Comparison of ENCODE assay signal across 8 cellular contexts in genomic region chr17:11997147-11997971, GRCh38. TPM values are rescaled to one million over a fixed set of nuclear protein-coding genes. Genes with fewer than 3 reads are reported as not detected.
DNase-seq lines count a peak whose midpoint lies in the region; ATAC-seq and TF ChIP-seq lines count a peak whose summit lies in the region.

TSS of gene ZNF18 (minus strand) at chr17:11997475. CDS start at chr17:11992829, 4,646 bp downstream.

- ATAC-seq in GM21526 (IDR thresholded peaks at IDR 0.05; ENCODE audit: low FRiP score, unreplicated experiment) = peak; percentile 96

- no peaks in the 10 kb centered on the region for H3K9me2 ChIP-seq in OCI-LY7 (ENCODE audit: insufficient read depth, low read length)

- peak; percentile 73 for DNase-seq in DMS 273 treated with DMSO at 0.1 percent for 48 hours (lab: John Stamatoyannopoulos, UW)
- DNase-seq in HuH-7 (ENCODE audit: low spot score) = peak; percentile 88
- DNase-seq in OCI-LY7 (ENCODE audit: low spot score) = peak; percentile 94
- DNase-seq in activated T-cell treated with anti-CD3 and anti-CD28 coated beads for 4 hours = peak; percentile 93
- DNase-seq in epithelial cell of proximal tubule (ENCODE audit: low read depth) = peak; percentile 29
- DNase-seq in stimulated activated CD8-positive, alpha-beta memory T cell treated with anti-CD3 and anti-CD28 coated beads, Interleukin-4, amount 100 ng/mL, for 48 hours = peak; percentile 95

- peaks cover 9% of the 10 kb centered on the region; the same call in 1 of the 2 replicates for H3K79me2 ChIP-seq in OCI-LY7 (ENCODE audit: insufficient read depth, low read depth, low read length)

- H4K20me1 ChIP-seq in OCI-LY7 (ENCODE audit: insufficient read depth, low read length) = no peaks in the 10 kb centered on the region

- peak within 1 kb of the TSS; percentile 91 for H3K4me2 ChIP-seq in OCI-LY7 (ENCODE audit: low read length)

- CTCF ChIA-PET in OCI-LY7 (lab: Charles Lee; ENCODE audit: unreplicated experiment) = interaction anchor here (0.6 kb wide), 1 partner anchor 12 kb away, joined by 3 read pairs; no protein-coding TSS in a partner anchor

- peak within 1 kb of the TSS; percentile 97 for H2AFZ ChIP-seq in OCI-LY7 (ENCODE audit: low read length)

- H3K27me3 ChIP-seq in mucosa of stomach (ENCODE audit: control insufficient read depth, insufficient read depth, low read length) = no peaks in the 10 kb centered on the region

- no peaks in the 10 kb centered on the region for H3K9me3 ChIP-seq in OCI-LY7 (ENCODE audit: low read length)
- H3K9me3 ChIP-seq in mucosa of stomach (ENCODE audit: control insufficient read depth, low read length) = no peaks in the 10 kb centered on the region

- peaks cover 9% of the 10 kb centered on the region for H3K4me1 ChIP-seq in OCI-LY7 (ENCODE audit: insufficient read depth, low read length, poor library complexity, severe bottlenecking)
- no peaks in the 10 kb centered on the region for H3K4me1 ChIP-seq in mucosa of stomach (ENCODE audit: control insufficient read depth, insufficient read depth, low read length)

- H3K36me3 ChIP-seq in OCI-LY7 (ENCODE audit: insufficient read depth, low read length) (no peaks in the 10 kb centered on the region), mucosa of stomach (ENCODE audit: control insufficient read depth, insufficient read depth, low read length) (no peaks in the 10 kb centered on the region)

- H3K4me3 ChIP-seq in OCI-LY7 (ENCODE audit: low read depth, low read length, poor library complexity, severe bottlenecking) (peak within 1 kb of the TSS; percentile 95), epithelial cell of proximal tubule (ENCODE audit: low read depth, low read length) (peak within 1 kb of the TSS; percentile 91), mucosa of stomach (ENCODE audit: low read length) (peak within 1 kb of the TSS; percentile 97)

- H3K9ac ChIP-seq in mucosa of stomach (ENCODE audit: low read length) = peak within 1 kb of the TSS; percentile 91

- POLR2A ChIA-PET in OCI-LY7 (lab: Charles Lee) = interaction anchor here (0.6 to 2.1 kb wide), 15 partner anchors 9 to 1223 kb away, joined by 3 to 39 read pairs (median 3); partner anchors contain the start of gene MAP2K4

- no TSS peak for BruUV-seq in OCI-LY7 (replicated peaks; lab: Mats Ljungman, UMichigan)

- H3K27ac ChIP-seq in OCI-LY7 (ENCODE audit: low read depth, low read length, poor library complexity, severe bottlenecking) = peak within 1 kb of the TSS; percentile 47

- intact Hi-C loops in OCI-LY7 (cut with micrococcal nuclease; ENCODE audit: unreplicated experiment) = loop anchor here (2.0 kb wide), 1 partner anchor 23 kb away; the partner anchor contains the start of gene MAP2K4

- TF ChIP-seq CTCF in OCI-LY7 (conservative IDR thresholded peaks at IDR 0.05; ENCODE audit: low read length) = no peak
- no peak for TF ChIP-seq CTCF in epithelial cell of proximal tubule (conservative IDR thresholded peaks at IDR 0.05; ENCODE audit: low read depth, low read length)

RNA-seq across cellular contexts. Expression of gene ZNF18, which starts in this region (rescaled TPM):
- 9.1 and 10.6 TPM in 2 replicates for total RNA-seq in OCI-LY7 (2014; rRNA removed; shearing (Covaris generic))
- 9.0 and 9.1 TPM in 2 replicates for total RNA-seq in OCI-LY7 (2022)
- total RNA-seq in epithelial cell of proximal tubule = 4.0 and 4.3 TPM in 2 replicates

Comparison
In these comparisons a context has a peak if more than half of its experiments do, and no peak if none do; other contexts are left out.
1. Peak in every context shown above with its lines: DNase-seq, ATAC-seq, H3K4me3 ChIP-seq and H3K27ac ChIP-seq.
2. DNase-seq: peak in every context shown above with its lines; median percentile 95 in stimulated activated CD8-positive, alpha-beta memory T cell treated with anti-CD3 and anti-CD28 coated beads, Interleukin-4, amount 100 ng/mL, for 48 hours; 94 in OCI-LY7; 93 in activated T-cell treated with anti-CD3 and anti-CD28 coated beads for 4 hours; 88 in HuH-7; 73 in DMS 273 treated with DMSO at 0.1 percent for 48 hours; 29 in epithelial cell of proximal tubule.